Comparison of ENCODE assay signal across 1 cellular context in genomic region chr9:111349766-111350165, GRCh38.
TF ChIP-seq lines count a peak whose summit lies in the region.

No MANE protein-coding gene starts in this region.

TF ChIP-seq in HepG2, 621 proteins besides CTCF, POLR2A, EP300 and RAD21 (continued from another document and continues in another):
- no peak for TF ChIP-seq E2F5 (CRISPR knock-in tag; conservative IDR thresholded peaks at IDR 0.05)
- TF ChIP-seq ZNF256 (CRISPR knock-in tag; conservative IDR thresholded peaks at IDR 0.05) = no peak
- no peak for TF ChIP-seq ZBTB2 (CRISPR knock-in tag; IDR thresholded peaks at IDR 0.05; ENCODE audit: low read depth)
- peak; percentile 98 for TF ChIP-seq ZNF503 (CRISPR knock-in tag; IDR thresholded peaks at IDR 0.05)
- 0 out of 2 replicates have a peak, but pooled peaks have one; percentile 23 for TF ChIP-seq KDM6A (CRISPR knock-in tag; IDR thresholded peaks at IDR 0.05; ENCODE audit: low read depth)
- TF ChIP-seq ARID2 (CRISPR knock-in tag; IDR thresholded peaks at IDR 0.05; ENCODE audit: borderline replicate concordance) = no peak
- TF ChIP-seq PHB2 (IDR thresholded peaks at IDR 0.05; ENCODE audit: partially characterized antibody) = no peak
- no peak for TF ChIP-seq STAT5B (CRISPR knock-in tag; IDR thresholded peaks at IDR 0.05)
- TF ChIP-seq MED8 (CRISPR knock-in tag; IDR thresholded peaks at IDR 0.05; ENCODE audit: insufficient replicate concordance) = no peak
- no peak for TF ChIP-seq SMAD9 (CRISPR knock-in tag; IDR thresholded peaks at IDR 0.05)
- no peak for TF ChIP-seq AKAP8 (CRISPR knock-in tag; IDR thresholded peaks at IDR 0.05)
- TF ChIP-seq KAT8 (CRISPR knock-in tag; IDR thresholded peaks at IDR 0.05) = peak; percentile 57; the same call in 1 of the 2 replicates
- TF ChIP-seq ZNF317 (CRISPR knock-in tag; IDR thresholded peaks at IDR 0.05) = no peak
- TF ChIP-seq TOE1 (CRISPR knock-in tag; IDR thresholded peaks at IDR 0.05) = 0 out of 2 replicates have a peak, but pooled peaks have one; percentile 37
- no peak for TF ChIP-seq PTBP1 (IDR thresholded peaks at IDR 0.05; ENCODE audit: low read depth, low read length, poor library complexity, severe bottlenecking)
- no peak for TF ChIP-seq HDAC6 (IDR thresholded peaks at IDR 0.05; ENCODE audit: low read depth, low read length)
- no peak for TF ChIP-seq ZNF530 (CRISPR knock-in tag; IDR thresholded peaks at IDR 0.05; ENCODE audit: low read depth)
- peak; percentile 99 for TF ChIP-seq ARID5B (CRISPR knock-in tag; IDR thresholded peaks at IDR 0.05)
- no peak for TF ChIP-seq TP53 (CRISPR knock-in tag; conservative IDR thresholded peaks at IDR 0.05)
- no peak for TF ChIP-seq SRF (IDR thresholded peaks at IDR 0.05; ENCODE audit: low read depth, low read length)
- peak; percentile 48; the same call in 1 of the 2 replicates for TF ChIP-seq DPF2 (CRISPR knock-in tag; IDR thresholded peaks at IDR 0.05; ENCODE audit: borderline replicate concordance, low read depth)
- TF ChIP-seq ZC3H4 (CRISPR knock-in tag; IDR thresholded peaks at IDR 0.05; ENCODE audit: borderline replicate concordance) = no peak
- no peak for TF ChIP-seq ZNF557 (CRISPR knock-in tag; IDR thresholded peaks at IDR 0.05)
- no peak for TF ChIP-seq NFE2L1 (CRISPR knock-in tag; IDR thresholded peaks at IDR 0.05; ENCODE audit: borderline replicate concordance)
- peak; percentile 25; the same call in 1 of the 2 replicates for TF ChIP-seq CEBPG (CRISPR knock-in tag; IDR thresholded peaks at IDR 0.05)
- TF ChIP-seq ZNF136 (CRISPR knock-in tag; IDR thresholded peaks at IDR 0.05; ENCODE audit: low read depth) = no peak
- no peak for TF ChIP-seq ZSCAN12 (CRISPR knock-in tag; IDR thresholded peaks at IDR 0.05)
- peak; percentile 83 for TF ChIP-seq NCOA2 (CRISPR knock-in tag; IDR thresholded peaks at IDR 0.05)
- TF ChIP-seq CERS6 (CRISPR knock-in tag; IDR thresholded peaks at IDR 0.05) = no peak
- TF ChIP-seq GATAD1 (CRISPR knock-in tag; IDR thresholded peaks at IDR 0.05) = peak; percentile 54; the same call in 1 of the 2 replicates
- TF ChIP-seq ZFYVE20 (CRISPR knock-in tag; IDR thresholded peaks at IDR 0.05; ENCODE audit: borderline replicate concordance, low read depth) = no peak
- TF ChIP-seq ZMYM3 (CRISPR knock-in tag; IDR thresholded peaks at IDR 0.05) = no peak
- TF ChIP-seq SCMH1 (CRISPR knock-in tag; IDR thresholded peaks at IDR 0.05; ENCODE audit: borderline replicate concordance) = no peak
- no peak for TF ChIP-seq NAIF1 (CRISPR knock-in tag; IDR thresholded peaks at IDR 0.05; ENCODE audit: borderline replicate concordance)
- TF ChIP-seq ZNF781 (CRISPR knock-in tag; IDR thresholded peaks at IDR 0.05; ENCODE audit: borderline replicate concordance, not compliant biosample characterization) = no peak
- no peak for TF ChIP-seq TRIM24 (CRISPR knock-in tag; IDR thresholded peaks at IDR 0.05)
- peak; percentile 98 for TF ChIP-seq HDAC2 (CRISPR knock-in tag; IDR thresholded peaks at IDR 0.05)
- TF ChIP-seq SRSF4 (IDR thresholded peaks at IDR 0.05; ENCODE audit: low read depth, low read length, poor library complexity, severe bottlenecking) = no peak
- TF ChIP-seq NCOR1 (IDR thresholded peaks at IDR 0.05; ENCODE audit: borderline replicate concordance, low read length) = peak; percentile 53; the same call in 1 of the 2 replicates
- no peak for TF ChIP-seq KDM5A (IDR thresholded peaks at IDR 0.05; ENCODE audit: borderline replicate concordance, low read length)
- no peak for TF ChIP-seq NRL (CRISPR knock-in tag; IDR thresholded peaks at IDR 0.05; ENCODE audit: borderline replicate concordance)
- no peak for TF ChIP-seq JUND (CRISPR knock-in tag; IDR thresholded peaks at IDR 0.05)
- TF ChIP-seq, protein P1, sequence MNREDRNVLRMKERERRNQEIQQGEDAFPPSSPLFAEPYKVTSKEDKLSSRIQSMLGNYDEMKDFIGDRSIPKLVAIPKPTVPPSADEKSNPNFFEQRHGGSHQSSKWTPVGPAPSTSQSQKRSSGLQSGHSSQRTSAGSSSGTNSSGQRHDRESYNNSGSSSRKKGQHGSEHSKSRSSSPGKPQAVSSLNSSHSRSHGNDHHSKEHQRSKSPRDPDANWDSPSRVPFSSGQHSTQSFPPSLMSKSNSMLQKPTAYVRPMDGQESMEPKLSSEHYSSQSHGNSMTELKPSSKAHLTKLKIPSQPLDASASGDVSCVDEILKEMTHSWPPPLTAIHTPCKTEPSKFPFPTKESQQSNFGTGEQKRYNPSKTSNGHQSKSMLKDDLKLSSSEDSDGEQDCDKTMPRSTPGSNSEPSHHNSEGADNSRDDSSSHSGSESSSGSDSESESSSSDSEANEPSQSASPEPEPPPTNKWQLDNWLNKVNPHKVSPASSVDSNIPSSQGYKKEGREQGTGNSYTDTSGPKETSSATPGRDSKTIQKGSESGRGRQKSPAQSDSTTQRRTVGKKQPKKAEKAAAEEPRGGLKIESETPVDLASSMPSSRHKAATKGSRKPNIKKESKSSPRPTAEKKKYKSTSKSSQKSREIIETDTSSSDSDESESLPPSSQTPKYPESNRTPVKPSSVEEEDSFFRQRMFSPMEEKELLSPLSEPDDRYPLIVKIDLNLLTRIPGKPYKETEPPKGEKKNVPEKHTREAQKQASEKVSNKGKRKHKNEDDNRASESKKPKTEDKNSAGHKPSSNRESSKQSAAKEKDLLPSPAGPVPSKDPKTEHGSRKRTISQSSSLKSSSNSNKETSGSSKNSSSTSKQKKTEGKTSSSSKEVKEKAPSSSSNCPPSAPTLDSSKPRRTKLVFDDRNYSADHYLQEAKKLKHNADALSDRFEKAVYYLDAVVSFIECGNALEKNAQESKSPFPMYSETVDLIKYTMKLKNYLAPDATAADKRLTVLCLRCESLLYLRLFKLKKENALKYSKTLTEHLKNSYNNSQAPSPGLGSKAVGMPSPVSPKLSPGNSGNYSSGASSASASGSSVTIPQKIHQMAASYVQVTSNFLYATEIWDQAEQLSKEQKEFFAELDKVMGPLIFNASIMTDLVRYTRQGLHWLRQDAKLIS (CRISPR knock-in tag; IDR thresholded peaks at IDR 0.05) = no peak
- no peak for TF ChIP-seq ZKSCAN1 (IDR thresholded peaks at IDR 0.05; ENCODE audit: low read length)
- no peak for TF ChIP-seq ZSCAN20 (CRISPR knock-in tag; IDR thresholded peaks at IDR 0.05; ENCODE audit: borderline replicate concordance)
- TF ChIP-seq ATF7-NPFF (CRISPR knock-in tag; IDR thresholded peaks at IDR 0.05; ENCODE audit: low read depth) = no peak
- no peak for TF ChIP-seq HNRNPH1 (optimal IDR thresholded peaks at IDR 0.05; ENCODE audit: low read depth, low read length)
- TF ChIP-seq HOXA5 (CRISPR knock-in tag; IDR thresholded peaks at IDR 0.05) = peak; percentile 55; the same call in 1 of the 2 replicates
- TF ChIP-seq ZFP36 (IDR thresholded peaks at IDR 0.05; ENCODE audit: borderline replicate concordance, low read depth, low read length, partially characterized antibody) = peak; percentile 76
- no peak for TF ChIP-seq ZHX1 (CRISPR knock-in tag; IDR thresholded peaks at IDR 0.05; ENCODE audit: low read depth)
- TF ChIP-seq PRMT3 (CRISPR knock-in tag; IDR thresholded peaks at IDR 0.05; ENCODE audit: borderline replicate concordance, low read depth) = no peak
